24 cellular contexts compared by ENCODE assay signal in genomic region chr13:98556417-98556816, GRCh38. TPM values are rescaled to one million over a fixed set of nuclear protein-coding genes. Genes with fewer than 3 reads are reported as not detected.
DNase-seq lines count a peak whose midpoint lies in the region; ATAC-seq and TF ChIP-seq lines count a peak whose summit lies in the region.
"Had no signal": no experiment of that assay in that cellular context is flagged by ENCODE, and none has a peak within 500 bp of the region (broad histone marks: within the 10 kb centered on the region; RNA-seq: fewer than 3 reads in every experiment).

No MANE protein-coding gene starts in this region.

- no peak overlapping the region for H2AK5ac ChIP-seq in mesenchymal stem cell (ENCODE audit: low read length, severe bottlenecking)

- H3K4me2 ChIP-seq in mesenchymal stem cell (ENCODE audit: low read length, poor library complexity, severe bottlenecking): no peak overlapping the region
- H3K4me2 ChIP-seq: hepatocyte, neural progenitor cell had no signal

- H3K4me3 Mint-ChIP-seq in activated naive CD8-positive, alpha-beta T cell: no peak overlapping the region
- no peak overlapping the region for H3K4me3 Mint-ChIP-seq in activated naive CD8-positive, alpha-beta T cell treated with anti-CD3 and anti-CD28 coated beads, Interleukin-2, amount 50 U/mL, for 24 hours
- H3K4me3 Mint-ChIP-seq: neural progenitor cell had no signal

- ATAC-seq in activated naive CD8-positive, alpha-beta T cell treated with anti-CD3 and anti-CD28 coated beads, Interleukin-2, amount 50 U/mL, for 24 hours: no peak
- ATAC-seq in left cardiac atrium: no peak

- H2BK15ac ChIP-seq in mesenchymal stem cell (ENCODE audit: low read depth, poor library complexity, severe bottlenecking): no peak overlapping the region

- no peak for DNase-seq in activated naive CD8-positive, alpha-beta T cell treated with anti-CD3 and anti-CD28 coated beads, Interleukin-2, amount 50 U/mL, for 24 hours
- no peak for DNase-seq in mesenchymal stem cell
- no peak for DNase-seq in suprapubic skin (ENCODE audit: low spot score in 2 of 2)
- DNase-seq in cortex of kidney (lab: John Stamatoyannopoulos, UW): no peak
- no peak for DNase-seq in NCI-H82 (lab: John Stamatoyannopoulos, UW)
- no peak for DNase-seq in left cardiac atrium
- DNase-seq: activated CD4-positive, alpha-beta T cell treated with anti-CD3 and anti-CD28 coated beads, Interleukin-2, amount 10 ng/mL, durations not matched to agents 24 days and 14 days; activated CD8-positive, alpha-beta memory T cell treated with anti-CD3 and anti-CD28 coated beads, Interleukin-2, amount 50 U/mL, for 4 hours; activated effector memory CD4-positive, alpha-beta T cell treated with anti-CD3 and anti-CD28 coated beads, Interleukin-2, amount 50 U/mL, for 16 hours; caudate nucleus; DND-41; foreskin fibroblast; immature natural killer cell; Karpas-422; left ventricle myocardium inferior; mucosa of descending colon; MV-4-11; NCI-H187; stimulated activated CD4-positive, alpha-beta T cell treated with anti-CD3 and anti-CD28 coated beads, Interleukin-2, amount 100 ng/mL, for 24 hours had no signal

- no peaks in the 10 kb centered on the region for H3K27me3 ChIP-seq in HUES64 (ENCODE audit: insufficient read depth, low read length)
- H3K27me3 ChIP-seq in mesenchymal stem cell (ENCODE audit: control insufficient read depth in 1 of 2, insufficient read depth in 1 of 2, low read length in 2 of 2): no peaks in the 10 kb centered on the region
- H3K27me3 ChIP-seq in suprapubic skin: no peaks in the 10 kb centered on the region
- H3K27me3 ChIP-seq: hepatocyte, neural progenitor cell had no signal

- H3K4me3 ChIP-seq in HUES64 (ENCODE audit: low read length) (no peak overlapping the region), mesenchymal stem cell (ENCODE audit: insufficient read depth in 1 of 2, low read depth in 1 of 2, low read length in 2 of 2) (no peak overlapping the region), suprapubic skin (no peak overlapping the region)
- H3K4me3 ChIP-seq: hepatocyte, left ventricle myocardium inferior, mucosa of descending colon, neural progenitor cell, skin epidermis had no signal

- H3K36me3 ChIP-seq in HUES64 (ENCODE audit: insufficient read depth, low read length) (peaks cover 4% of the 10 kb centered on the region; the same call in 1 of the 2 replicates), mesenchymal stem cell (ENCODE audit: control insufficient read depth in 1 of 2, insufficient read depth in 2 of 2, low read depth in 1 of 2, low read length in 2 of 2) (peaks cover 4 to 14% of the 10 kb centered on the region in 2 experiments), suprapubic skin (peaks cover 5% of the 10 kb centered on the region)
- H3K36me3 ChIP-seq: left ventricle myocardium inferior, neural progenitor cell had no signal

- H3K4me1 Mint-ChIP-seq in activated naive CD8-positive, alpha-beta T cell (ENCODE audit: low read depth): peaks cover 75% of the 10 kb centered on the region
- peaks cover 76% of the 10 kb centered on the region for H3K4me1 Mint-ChIP-seq in activated naive CD8-positive, alpha-beta T cell treated with anti-CD3 and anti-CD28 coated beads, Interleukin-2, amount 50 U/mL, for 24 hours

- H3K79me1 ChIP-seq in mesenchymal stem cell (replicated peaks; ENCODE audit: low read length, poor library complexity, severe bottlenecking): peaks cover 37% of the 10 kb centered on the region

- H3K4me1 ChIP-seq in HUES64 (ENCODE audit: insufficient read depth, low read length) (peaks cover 27% of the 10 kb centered on the region), mesenchymal stem cell (ENCODE audit: control insufficient read depth, insufficient read depth, low read depth, low read length) (peaks cover 10% of the 10 kb centered on the region), suprapubic skin (peaks cover 62% of the 10 kb centered on the region)

- H3K14ac ChIP-seq in mesenchymal stem cell (ENCODE audit: low read length in 2 of 2): no peak overlapping the region

- no peaks in the 10 kb centered on the region for H3K9me3 Mint-ChIP-seq in activated naive CD8-positive, alpha-beta T cell (ENCODE audit: low read depth)
- H3K9me3 Mint-ChIP-seq in activated naive CD8-positive, alpha-beta T cell treated with anti-CD3 and anti-CD28 coated beads, Interleukin-2, amount 50 U/mL, for 24 hours: no peaks in the 10 kb centered on the region
- H3K9me3 Mint-ChIP-seq: activated CD4-positive, alpha-beta T cell treated with anti-CD3 and anti-CD28 coated beads, Interleukin-2, amount 10 ng/mL, durations not matched to agents 24 days and 14 days; immature natural killer cell had no signal

- H3K9me3 ChIP-seq in HUES64 (ENCODE audit: insufficient read depth, low read depth, low read length) (no peaks in the 10 kb centered on the region), mesenchymal stem cell (ENCODE audit: control insufficient read depth, low read length) (no peaks in the 10 kb centered on the region), suprapubic skin (no peaks in the 10 kb centered on the region)
- H3K9me3 ChIP-seq: left ventricle myocardium inferior, mucosa of descending colon had no signal

- no peak overlapping the region for H3K9ac ChIP-seq in HUES64 (ENCODE audit: low read depth, low read length)
- H3K9ac ChIP-seq in mesenchymal stem cell (ENCODE audit: low read length): no peak overlapping the region
- H3K9ac ChIP-seq: neural progenitor cell had no signal

- no peak for TF ChIP-seq EP300 in suprapubic skin (IDR thresholded peaks at IDR 0.05)

- no peak overlapping the region for H3K4ac ChIP-seq in mesenchymal stem cell (ENCODE audit: low read depth in 1 of 2, low read length in 2 of 2)

- H3K18ac ChIP-seq in mesenchymal stem cell (ENCODE audit: low read depth in 1 of 2, low read length in 2 of 2): no peak overlapping the region

- H2BK120ac ChIP-seq in mesenchymal stem cell (ENCODE audit: low read depth, low read length): no peak overlapping the region

- H3K27me3 Mint-ChIP-seq in activated naive CD8-positive, alpha-beta T cell: no peaks in the 10 kb centered on the region
- H3K27me3 Mint-ChIP-seq in activated naive CD8-positive, alpha-beta T cell treated with anti-CD3 and anti-CD28 coated beads, Interleukin-2, amount 50 U/mL, for 24 hours: no peaks in the 10 kb centered on the region
- H3K27me3 Mint-ChIP-seq: activated CD4-positive, alpha-beta T cell treated with anti-CD3 and anti-CD28 coated beads, Interleukin-2, amount 10 ng/mL, durations not matched to agents 24 days and 14 days had no signal

- peak overlapping the region; percentile 54 for H3K27ac Mint-ChIP-seq in activated naive CD8-positive, alpha-beta T cell
- H3K27ac Mint-ChIP-seq in activated naive CD8-positive, alpha-beta T cell treated with anti-CD3 and anti-CD28 coated beads, Interleukin-2, amount 50 U/mL, for 24 hours: no peak overlapping the region
- H3K27ac Mint-ChIP-seq: neural progenitor cell had no signal

- H3K36me3 Mint-ChIP-seq in activated naive CD8-positive, alpha-beta T cell: peaks cover 8% of the 10 kb centered on the region
- peaks cover 39% of the 10 kb centered on the region for H3K36me3 Mint-ChIP-seq in activated naive CD8-positive, alpha-beta T cell treated with anti-CD3 and anti-CD28 coated beads, Interleukin-2, amount 50 U/mL, for 24 hours (ENCODE audit: low read depth)

- H2BK5ac ChIP-seq in mesenchymal stem cell (ENCODE audit: low read depth, low read length, poor library complexity, severe bottlenecking): no peak overlapping the region

- WGBS in HUES64: 94% methylated on average over 2 of the region's 2 CpGs
- WGBS in mesenchymal stem cell: 80% methylated on average over 1 of the region's 2 CpGs
- WGBS in suprapubic skin: 74% methylated on average over 2 of the region's 2 CpGs

- H2AFZ ChIP-seq in mesenchymal stem cell (ENCODE audit: low read depth, low read length): no peak overlapping the region
- H2AFZ ChIP-seq: hepatocyte, neural progenitor cell had no signal

- H4K8ac ChIP-seq in mesenchymal stem cell (ENCODE audit: low read length): no peak overlapping the region

- no peak for TF ChIP-seq POLR2A in suprapubic skin (IDR thresholded peaks at IDR 0.05)

- intact Hi-C loops in left cardiac atrium (cut with DNase I): no loop called here

- peak overlapping the region; percentile 29; the same call in 1 of the 2 replicates for H3K27ac ChIP-seq in HUES64 (ENCODE audit: low read depth, low read length)
- H3K27ac ChIP-seq in mesenchymal stem cell (ENCODE audit: low read length, poor library complexity, severe bottlenecking): no peak overlapping the region
- H3K27ac ChIP-seq in suprapubic skin: peak overlapping the region; percentile 18
- H3K27ac ChIP-seq: hepatocyte, left ventricle myocardium inferior, neural progenitor cell had no signal

- H4K91ac ChIP-seq in mesenchymal stem cell (ENCODE audit: low read length): peak overlapping the region; percentile 9

- H3K23ac ChIP-seq in mesenchymal stem cell (ENCODE audit: low read length in 2 of 2): no peak overlapping the region

- no peak overlapping the region for H2BK12ac ChIP-seq in mesenchymal stem cell (ENCODE audit: low read length in 2 of 2)

- no peak for TF ChIP-seq CTCF in suprapubic skin (IDR thresholded peaks at IDR 0.05)

RNA-seq across cellular contexts. Expression of gene STK24, which starts 20.5 kb away (rescaled TPM):
- polyA plus RNA-seq in HUES64 (2013, experiment 1 of 2): 100 TPM
- 131 TPM for polyA plus RNA-seq in HUES64 (2013, experiment 2 of 2)
- 136 TPM for polyA plus RNA-seq in mesenchymal stem cell (2013, experiment 1 of 2)
- polyA plus RNA-seq in mesenchymal stem cell (2013, experiment 2 of 2): 138 TPM
- total RNA-seq in suprapubic skin: 100 to 1,000 TPM; 132 to 200 (median 176) TPM
- total RNA-seq in left cardiac atrium: 10 to 100 TPM; 57.6 to 62.2 TPM
